Comparison of ENCODE assay signal across 7 cellular contexts in the genomic region with DNA sequence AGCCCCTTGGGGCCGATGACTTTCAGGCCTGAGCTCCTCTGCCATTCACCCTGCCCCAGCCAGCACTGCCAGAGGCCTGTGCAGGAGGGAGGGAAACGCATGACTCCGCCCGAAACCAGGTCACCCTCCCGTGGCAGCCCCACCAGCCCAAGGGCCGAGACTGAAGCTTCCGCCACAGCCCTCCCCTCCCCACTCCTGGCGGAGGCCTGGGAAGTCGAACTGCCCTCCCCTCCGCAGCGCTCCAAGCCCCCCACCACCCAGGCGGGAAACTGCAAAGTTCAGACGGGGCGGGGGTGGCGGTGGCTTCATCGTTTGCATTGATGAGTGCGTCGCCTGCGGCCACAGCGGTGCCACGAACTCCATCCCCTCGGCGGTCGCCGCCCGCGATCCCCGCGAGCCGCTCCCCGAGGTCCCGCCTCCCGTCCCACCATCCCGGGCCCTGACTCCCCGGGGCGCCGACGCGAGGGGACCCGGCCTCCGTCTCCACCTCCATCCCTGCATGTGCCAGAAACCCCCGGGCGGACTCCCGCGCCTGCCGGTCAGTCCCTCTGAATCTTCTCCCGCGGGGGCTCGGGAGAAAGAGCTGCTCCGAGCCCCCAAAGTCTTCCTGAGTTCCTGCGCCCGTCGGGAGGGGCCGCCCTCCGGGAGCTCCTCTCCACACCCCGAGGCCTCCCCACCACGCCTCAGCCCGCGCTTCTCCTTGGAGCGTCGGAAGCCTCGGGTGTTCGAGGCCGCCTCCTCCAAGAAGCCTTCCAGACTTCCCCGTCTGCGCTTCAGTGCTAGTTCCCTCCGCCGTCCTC. TPM values are rescaled to one million over a fixed set of nuclear protein-coding genes. Genes with fewer than 3 reads are reported as not detected.
DNase-seq lines count a peak whose midpoint lies in the region; ATAC-seq and TF ChIP-seq lines count a peak whose summit lies in the region.

No MANE protein-coding gene starts in this region.

- H3K36me3 Mint-ChIP-seq in central memory CD8-positive, alpha-beta T cell (ENCODE audit: insufficient read depth), result no peaks in the 10 kb centered on the region
- no peaks in the 10 kb centered on the region for H3K36me3 Mint-ChIP-seq in mesothelial cell of epicardium

- no peaks in the 10 kb centered on the region for H3K4me1 Mint-ChIP-seq in central memory CD8-positive, alpha-beta T cell
- H3K4me1 Mint-ChIP-seq in mesothelial cell of epicardium, result peaks cover 6% of the 10 kb centered on the region

- H3K4me3 Mint-ChIP-seq in central memory CD8-positive, alpha-beta T cell, result peak overlapping the region; percentile 78
- H3K4me3 Mint-ChIP-seq in mesothelial cell of epicardium, result peak overlapping the region; percentile 63

- DNase-seq in GM03348 (ENCODE audit: low spot score) (peak; percentile 27), NCI-H226 (peak; percentile 44), mesothelial cell of epicardium (ENCODE audit: low spot score in 2 of 2, unreplicated experiment in 2 of 2) (no peak), NCI-H187 treated with DMSO at 0.1 percent for 48 hours (lab: John Stamatoyannopoulos, UW) (no peak), GF-D8 (lab: John Stamatoyannopoulos, UW) (no peak)
- no peak for DNase-seq in central memory CD8-positive, alpha-beta T cell (ENCODE audit: low spot score in 2 of 2)

- no peak for TF ChIP-seq CTCF in mesothelial cell of epicardium (IDR thresholded peaks at IDR 0.05; ENCODE audit: unreplicated experiment)

- peak; percentile 23 for ATAC-seq in GM21526 (IDR thresholded peaks at IDR 0.05; ENCODE audit: low FRiP score, unreplicated experiment)
- ATAC-seq in central memory CD8-positive, alpha-beta T cell (replicated peaks; ENCODE audit: extremely low read depth, poor library complexity, severe bottlenecking), result peak; percentile 15

- no peak overlapping the region for H3K27ac Mint-ChIP-seq in central memory CD8-positive, alpha-beta T cell (ENCODE audit: low read depth)
- H3K27ac Mint-ChIP-seq in mesothelial cell of epicardium, result no peak overlapping the region

- no peaks in the 10 kb centered on the region for H3K9me3 Mint-ChIP-seq in central memory CD8-positive, alpha-beta T cell
- H3K9me3 Mint-ChIP-seq in mesothelial cell of epicardium, result no peaks in the 10 kb centered on the region

- no peaks in the 10 kb centered on the region for H3K27me3 Mint-ChIP-seq in central memory CD8-positive, alpha-beta T cell
- H3K27me3 Mint-ChIP-seq in mesothelial cell of epicardium (ENCODE audit: low read depth), result peaks cover 10% of the 10 kb centered on the region

RNA-seq across cellular contexts. Expression of a gene that starts 0.7 kb away (rescaled TPM):
- 9.1 to 9.9 TPM (median 9.2 TPM) in 3 replicates for total RNA-seq in mesothelial cell of epicardium

Comparison
In these comparisons a context has a peak if more than half of its experiments do, and no peak if none do; other contexts are left out.
1. DNase-seq: peak in GM03348 (single experiment) and NCI-H226 (single experiment); none in central memory CD8-positive, alpha-beta T cell (0 of 2), mesothelial cell of epicardium (0 of 2), NCI-H187 treated with DMSO at 0.1 percent for 48 hours (single experiment) and GF-D8 (single experiment).